Comparison of ENCODE assay signal across 8 cellular contexts in genomic region chr12:51025182-51025747, GRCh38. TPM values are rescaled to one million over a fixed set of nuclear protein-coding genes. Genes with fewer than 3 reads are reported as not detected.
DNase-seq lines count a peak whose midpoint lies in the region; ATAC-seq and TF ChIP-seq lines count a peak whose summit lies in the region.

No MANE protein-coding gene starts in this region.

- intact Hi-C loops in right cardiac atrium (cut with DNase I): no loop called here

- H3K27me3 ChIP-seq in right cardiac atrium (ENCODE audit: control insufficient read depth, insufficient read depth): no peaks in the 10 kb centered on the region

- H3K27me3 Mint-ChIP-seq in WTC11 (ENCODE audit: low read depth): no peaks in the 10 kb centered on the region
- H3K27me3 Mint-ChIP-seq in stimulated activated naive CD8-positive, alpha-beta T cell treated with anti-CD3 and anti-CD28 coated beads, Interleukin-15, amount 100 ng/mL, for 72 hours: no peaks in the 10 kb centered on the region

- no peaks in the 10 kb centered on the region for H3K9me3 Mint-ChIP-seq in WTC11
- H3K9me3 Mint-ChIP-seq in stimulated activated naive CD8-positive, alpha-beta T cell treated with anti-CD3 and anti-CD28 coated beads, Interleukin-15, amount 100 ng/mL, for 72 hours: no peaks in the 10 kb centered on the region

- H3K4me1 Mint-ChIP-seq in WTC11: peaks cover 47% of the 10 kb centered on the region
- peaks cover 74% of the 10 kb centered on the region for H3K4me1 Mint-ChIP-seq in stimulated activated naive CD8-positive, alpha-beta T cell treated with anti-CD3 and anti-CD28 coated beads, Interleukin-15, amount 100 ng/mL, for 72 hours

- H3K9me3 ChIP-seq in right cardiac atrium (ENCODE audit: control insufficient read depth, low read length): no peaks in the 10 kb centered on the region

- POLR2A ChIA-PET in WTC11 (lab: Charles Lee): interaction anchor here (0.9 to 2.2 kb wide), 5 partner anchors 16 to 261 kb away, joined by 4 to 9 read pairs (median 6); partner anchors contain the start of genes ATF1 and CSRNP2

- DNase-seq in NOMO-1 (lab: John Stamatoyannopoulos, UW; ENCODE audit: unreplicated experiment in 2 of 2) (peak; percentile 0 to 40), NOMO-1 treated with dmso at 0.1 percent for 144 hours (lab: John Stamatoyannopoulos, UW; ENCODE audit: unreplicated experiment) (no peak), WTC11 (ENCODE audit: low spot score) (no peak), right cardiac atrium (no peak)
- DNase-seq in stimulated activated naive CD8-positive, alpha-beta T cell treated with anti-CD3 and anti-CD28 coated beads, Interleukin-15, amount 100 ng/mL, for 72 hours: no peak

- H3K4me1 ChIP-seq in right cardiac atrium (ENCODE audit: control insufficient read depth, insufficient read depth, low read length): peaks cover 3% of the 10 kb centered on the region

- H3K4me3 ChIP-seq in right cardiac atrium (ENCODE audit: low read length): peak overlapping the region; percentile 67

- CTCF ChIA-PET in WTC11 (lab: Charles Lee): interaction anchor here (0.5 to 4.1 kb wide), 4 partner anchors 21 to 325 kb away, joined by 3 to 43 read pairs (median 3); partner anchors contain the start of gene ATF1

- H3K27ac ChIP-seq in right cardiac atrium (ENCODE audit: low read length): peak overlapping the region; percentile 89

- no peak for TF ChIP-seq CTCF in WTC11 (IDR thresholded peaks at IDR 0.05)

- H3K27ac Mint-ChIP-seq in WTC11: peak overlapping the region; percentile 93
- peak overlapping the region; percentile 98 to 99 for H3K27ac Mint-ChIP-seq in stimulated activated naive CD8-positive, alpha-beta T cell treated with anti-CD3 and anti-CD28 coated beads, Interleukin-15, amount 100 ng/mL, for 72 hours

- ATAC-seq in WTC11 (no peak), right cardiac atrium (no peak), GM21423 (IDR thresholded peaks at IDR 0.05; ENCODE audit: unreplicated experiment) (no peak), GM19351 (IDR thresholded peaks at IDR 0.05; ENCODE audit: unreplicated experiment) (no peak), GM19467 (IDR thresholded peaks at IDR 0.05; ENCODE audit: unreplicated experiment) (no peak)
- ATAC-seq in stimulated activated naive CD8-positive, alpha-beta T cell treated with anti-CD3 and anti-CD28 coated beads, Interleukin-15, amount 100 ng/mL, for 72 hours: no peak

- no peaks in the 10 kb centered on the region for H3K36me3 Mint-ChIP-seq in WTC11

- peak overlapping the region; percentile 87 for H3K4me3 Mint-ChIP-seq in WTC11
- peak overlapping the region; percentile 93 to 98 for H3K4me3 Mint-ChIP-seq in stimulated activated naive CD8-positive, alpha-beta T cell treated with anti-CD3 and anti-CD28 coated beads, Interleukin-15, amount 100 ng/mL, for 72 hours

- 20% methylated on average over 5 of the region's 5 CpGs for WGBS in right cardiac atrium

TF ChIP-seq in WTC11, 78 proteins besides CTCF, POLR2A, EP300 and RAD21:
- no peak for TF ChIP-seq MYBL2 (CRISPR knock-in tag; IDR thresholded peaks at IDR 0.05)
- no peak for TF ChIP-seq ZNF138 (CRISPR knock-in tag; conservative IDR thresholded peaks at IDR 0.05)
- TF ChIP-seq ELF4 (CRISPR knock-in tag; IDR thresholded peaks at IDR 0.05; ENCODE audit: low read depth): no peak
- no peak for TF ChIP-seq NFATC4 (CRISPR knock-in tag; IDR thresholded peaks at IDR 0.05)
- TF ChIP-seq ATF6 (CRISPR knock-in tag; IDR thresholded peaks at IDR 0.05): no peak
- TF ChIP-seq SMAD4 (CRISPR knock-in tag; IDR thresholded peaks at IDR 0.05): no peak
- no peak for TF ChIP-seq ZNF512 (CRISPR knock-in tag; IDR thresholded peaks at IDR 0.05; ENCODE audit: borderline replicate concordance)
- no peak for TF ChIP-seq AR (CRISPR knock-in tag; IDR thresholded peaks at IDR 0.05)
- no peak for TF ChIP-seq AFF4 (CRISPR knock-in tag; IDR thresholded peaks at IDR 0.05; ENCODE audit: borderline replicate concordance)
- TF ChIP-seq SOX15 (CRISPR knock-in tag; IDR thresholded peaks at IDR 0.05): no peak

RNA-seq across cellular contexts. Expression of gene SLC11A2, which starts 0.9 kb away (rescaled TPM):
- 48.6 to 58.0 TPM (median 54.6 TPM) in 3 replicates for total RNA-seq in WTC11 (2021)
- 10 to 100 TPM; 42.6 to 52.4 (median 50.0) TPM for total RNA-seq in right cardiac atrium
- 19.0 TPM for polyA plus RNA-seq in right cardiac atrium

RNA-seq across cellular contexts. Expression of gene LETMD1, which starts 22.9 kb away (rescaled TPM):
- total RNA-seq in WTC11 (2021) (43.3 to 45.9 TPM (median 45.8 TPM) in 3 replicates), right cardiac atrium (10 to 100 TPM; 29.8 to 33.9 (median 32.0) TPM)
- 28.2 TPM for polyA plus RNA-seq in right cardiac atrium

RNA-seq across cellular contexts. Expression of gene CSRNP2, which starts 58.1 kb away (rescaled TPM):
- total RNA-seq in WTC11 (2021) (33.7 to 36.1 TPM (median 34.2 TPM) in 3 replicates), right cardiac atrium (10 to 100 TPM; 18.5 to 24.9 (median 20.9) TPM)
- polyA plus RNA-seq in right cardiac atrium: 13.2 TPM

Comparison
In these comparisons a context has a peak if more than half of its experiments do, and no peak if none do; other contexts are left out.
1. DNase-seq: peak in NOMO-1 (2 of 2); none in NOMO-1 treated with dmso at 0.1 percent for 144 hours (single experiment), WTC11 (single experiment), right cardiac atrium (0 of 3) and stimulated activated naive CD8-positive, alpha-beta T cell treated with anti-CD3 and anti-CD28 coated beads, Interleukin-15, amount 100 ng/mL, for 72 hours (0 of 2).